ENCODE assay signal across 30 cellular contexts in genomic region chr6:42817910-42818309, GRCh38.
"Had no signal": no experiment of that assay in that cellular context is flagged by ENCODE, and none has a peak within 500 bp of the region (broad histone marks: within the 10 kb centered on the region; RNA-seq: fewer than 3 reads in every experiment).

No MANE protein-coding gene starts in this region.

- H3K4me3 ChIP-seq: esophagus squamous epithelium, pancreas, prostate gland, sigmoid colon, tibial artery, upper lobe of right lung had no signal

- ATAC-seq: left cardiac atrium; left ventricle myocardium superior; pancreas; stimulated activated memory B cell treated with anti-CD40 and anti-IgM and Interleukin-4, amounts not matched to agents 10 μg/mL and 1 μg/mL and 100 μg/mL, for 72 hours; stimulated activated naive CD8-positive, alpha-beta T cell treated with anti-CD3 and anti-CD28 coated beads, Interleukin-15, amount 100 ng/mL, for 72 hours; upper lobe of right lung had no signal

- H3K9me3 Mint-ChIP-seq: activated naive CD4-positive, alpha-beta T cell treated with anti-CD3 and anti-CD28 coated beads, Interleukin-2, amount 50 U/mL, for 24 hours; central memory CD8-positive, alpha-beta T cell; dendritic cell treated with granulocyte-macrophage colony-stimulating factor and Interleukin-4, amounts not matched to agents 40 ng/mL and 50 ng/mL, for 4 days; mesothelial cell of epicardium; naive B cell; stimulated activated memory B cell treated with anti-CD40 and anti-IgM and Interleukin-4, amounts not matched to agents 10 μg/mL and 1 μg/mL and 100 μg/mL, for 72 hours; stimulated activated naive CD8-positive, alpha-beta T cell treated with anti-CD3 and anti-CD28 coated beads, Interleukin-15, amount 100 ng/mL, for 72 hours had no signal

- H3K27ac Mint-ChIP-seq: activated naive CD4-positive, alpha-beta T cell treated with anti-CD3 and anti-CD28 coated beads, Interleukin-2, amount 50 U/mL, for 24 hours; dendritic cell treated with granulocyte-macrophage colony-stimulating factor and Interleukin-4, amounts not matched to agents 40 ng/mL and 50 ng/mL, for 4 days; mesothelial cell of epicardium; stimulated activated naive CD8-positive, alpha-beta T cell treated with anti-CD3 and anti-CD28 coated beads, Interleukin-15, amount 100 ng/mL, for 72 hours had no signal

- DNase-seq: activated CD4-positive, alpha-beta T cell treated with anti-CD3 and anti-CD28 coated beads for 48 hours; activated CD4-positive, alpha-beta T cell treated with anti-CD3 and anti-CD28 coated beads, Interleukin-2, amount 50 U/mL, for 48 hours; activated CD8-positive, alpha-beta memory T cell treated with anti-CD3 and anti-CD28 coated beads for 24 hours; activated gamma-delta T cell treated with Interleukin-2 at 50 U/mL for 16 hours; activated T-cell treated with anti-CD3 and anti-CD28 coated beads, Interleukin-2, amount 50 U/mL, for 1 hour; anterior cingulate cortex; esophagus squamous epithelium; glutamatergic neuron; left cardiac atrium; left ventricle myocardium superior; mammary epithelial cell; naive B cell; pancreas; sigmoid colon; small intestine; stimulated activated CD4-positive, alpha-beta T cell treated with anti-CD3 and anti-CD28 coated beads, Interleukin-1b, Interleukin-23, amount 100 ng/mL, for 48 hours; stimulated activated CD4-positive, alpha-beta T cell treated with anti-CD3 and anti-CD28 coated beads, Interleukin-4, amount 100 ng/mL, for 4 hours; stimulated activated CD8-positive, alpha-beta memory T cell treated with anti-CD3 and anti-CD28 coated beads, Interleukin-4, amount 100 ng/mL, for 48 hours; stimulated activated naive CD8-positive, alpha-beta T cell treated with anti-CD3 and anti-CD28 coated beads, Interleukin-15, amount 100 ng/mL, for 72 hours; substantia nigra; T-helper 9 cell; tibial artery; upper lobe of right lung had no signal

- H3K4me1 ChIP-seq: prostate gland had no signal

- H3K27me3 ChIP-seq: esophagus squamous epithelium, pancreas, sigmoid colon, tibial artery, upper lobe of right lung had no signal

- H3K9me3 ChIP-seq: esophagus squamous epithelium, pancreas, prostate gland, sigmoid colon, tibial artery, upper lobe of right lung had no signal

- H3K27ac ChIP-seq: esophagus squamous epithelium, pancreas, prostate gland, upper lobe of right lung, VCaP had no signal

- H3K4me1 Mint-ChIP-seq: mesothelial cell of epicardium had no signal

- H3K4me3 Mint-ChIP-seq: activated naive CD4-positive, alpha-beta T cell treated with anti-CD3 and anti-CD28 coated beads, Interleukin-2, amount 50 U/mL, for 24 hours; central memory CD8-positive, alpha-beta T cell; dendritic cell treated with granulocyte-macrophage colony-stimulating factor and Interleukin-4, amounts not matched to agents 40 ng/mL and 50 ng/mL, for 4 days; mesothelial cell of epicardium; naive B cell; stimulated activated memory B cell treated with anti-CD40 and anti-IgM and Interleukin-4, amounts not matched to agents 10 μg/mL and 1 μg/mL and 100 μg/mL, for 72 hours; stimulated activated naive CD8-positive, alpha-beta T cell treated with anti-CD3 and anti-CD28 coated beads, Interleukin-15, amount 100 ng/mL, for 72 hours had no signal

- H3K36me3 ChIP-seq: prostate gland had no signal

- H3K36me3 Mint-ChIP-seq: naive B cell had no signal

- H3K27me3 Mint-ChIP-seq: activated naive CD4-positive, alpha-beta T cell treated with anti-CD3 and anti-CD28 coated beads, Interleukin-2, amount 50 U/mL, for 24 hours; central memory CD8-positive, alpha-beta T cell; dendritic cell treated with granulocyte-macrophage colony-stimulating factor and Interleukin-4, amounts not matched to agents 40 ng/mL and 50 ng/mL, for 4 days; naive B cell; stimulated activated memory B cell treated with anti-CD40 and anti-IgM and Interleukin-4, amounts not matched to agents 10 μg/mL and 1 μg/mL and 100 μg/mL, for 72 hours; stimulated activated naive CD8-positive, alpha-beta T cell treated with anti-CD3 and anti-CD28 coated beads, Interleukin-15, amount 100 ng/mL, for 72 hours had no signal
